In the genomic region with DNA sequence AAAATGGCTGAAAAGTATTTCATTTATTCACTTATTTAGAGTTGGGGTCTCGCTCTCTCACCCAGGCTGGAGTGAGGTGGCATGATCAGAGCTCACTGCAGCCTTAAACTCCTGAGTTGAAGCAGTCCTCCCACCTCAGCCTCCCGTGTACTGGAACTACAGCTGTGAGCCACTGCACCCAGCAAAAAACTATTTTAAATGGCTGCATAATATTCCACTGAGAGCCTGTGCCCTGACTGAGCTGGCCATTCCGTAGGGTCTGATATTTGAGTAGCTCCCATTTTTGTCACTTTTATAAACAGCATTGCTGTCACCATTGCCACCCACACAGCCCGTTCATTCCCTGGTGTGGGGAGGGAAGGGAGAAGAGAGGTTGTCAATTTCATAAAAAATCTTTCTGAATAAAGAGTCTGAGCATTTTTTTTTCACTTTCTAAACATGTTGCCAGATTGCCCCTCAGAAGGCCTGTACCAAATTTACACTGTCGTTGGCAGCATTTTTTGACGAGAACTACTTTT, we compare ENCODE assay signal across 15 cellular contexts. TPM values are rescaled to one million over a fixed set of nuclear protein-coding genes. Genes with fewer than 3 reads are reported as not detected.
A peak's percentile ranks its signal among the peaks of the same experiment; 100 is the strongest.
DNase-seq lines count a peak whose midpoint lies in the region; ATAC-seq and TF ChIP-seq lines count a peak whose summit lies in the region.
"Had no signal": no experiment of that assay in that cellular context is flagged by ENCODE, and none has a peak within 500 bp of the region (broad histone marks: within the 10 kb centered on the region; RNA-seq: fewer than 3 reads in every experiment).

No MANE protein-coding gene starts in this region.

- no peaks in the 10 kb centered on the region for H4K20me1 ChIP-seq in H9 (ENCODE audit: control insufficient read depth, insufficient read depth, insufficient read length)

- no peak overlapping the region for H2BK15ac ChIP-seq in H9 (ENCODE audit: low read depth, low read length)

- H3K4me1 Mint-ChIP-seq in H9 = peaks cover 32 to 43% of the 10 kb centered on the region in 2 experiments
- peaks cover 45 to 49% of the 10 kb centered on the region in 2 donors for H3K4me1 Mint-ChIP-seq in immature natural killer cell
- H3K4me1 Mint-ChIP-seq in stimulated activated effector memory CD8-positive, alpha-beta T cell treated with anti-CD3 and anti-CD28 coated beads, Interleukin-12 subunit alpha, Interleukin-12 subunit beta, amount 100 ng/mL, for 72 hours = peaks cover 49% of the 10 kb centered on the region
- H3K4me1 Mint-ChIP-seq in activated T-cell treated with anti-CD3 and anti-CD28 coated beads, Interleukin-2, amount 50 U/mL, for 4 hours (ENCODE audit: low read depth) = peaks cover 30% of the 10 kb centered on the region

- H3K23me2 ChIP-seq in H9 (ENCODE audit: insufficient read length, low read depth, low read length, poor library complexity, severe bottlenecking) = no peaks in the 10 kb centered on the region

- no peak overlapping the region for H3K56ac ChIP-seq in H9 (ENCODE audit: insufficient read length, low read depth, low read length)

- no peak overlapping the region for H3K23ac ChIP-seq in H9 (ENCODE audit: insufficient read length, low read depth, low read length)

- H3K9me3 ChIP-seq in H9 (ENCODE audit: control insufficient read depth, low read depth, low read length) = no peaks in the 10 kb centered on the region
- H3K9me3 ChIP-seq: tibial nerve had no signal

- H3T11ph ChIP-seq in H9 (ENCODE audit: low read length) = no peak overlapping the region

- H3K4me2 ChIP-seq in H9 (ENCODE audit: insufficient read depth, insufficient read length, low read length) = no peak overlapping the region

- H2AK5ac ChIP-seq in H9 (ENCODE audit: insufficient read length, low read length) = no peak overlapping the region

- H3K18ac ChIP-seq in H9 (ENCODE audit: insufficient read length, low read depth, low read length) = no peak overlapping the region

- no peak overlapping the region for H3K4ac ChIP-seq in H9 (ENCODE audit: low read depth, low read length)

- CTCF ChIA-PET in RWPE1 (lab: Yijun Ruan, JAX) = interaction anchor here (0.7 kb wide), 1 partner anchor 49 kb away, joined by 7 read pairs; no protein-coding TSS in a partner anchor

- POLR2A ChIA-PET in RWPE1 (lab: Yijun Ruan, JAX; ENCODE audit: low non-redundant PET) = interaction anchor here (0.5 kb wide), 1 partner anchor 53 kb away, joined by 7 read pairs; no protein-coding TSS in a partner anchor

- WGBS in H9 (ENCODE audit: extremely low coverage, insufficient read length, low lambda C conversion rate) = no CpG with 5 or more reads among the region's 6 CpGs

- H2BK5ac ChIP-seq in H9 (ENCODE audit: insufficient read length, low read length) = no peak overlapping the region

- H2BK20ac ChIP-seq in H9 (ENCODE audit: low read depth, low read length, poor library complexity, severe bottlenecking) = no peak overlapping the region

- no peak overlapping the region for H2BK120ac ChIP-seq in H9 (ENCODE audit: low read depth, low read length, poor library complexity, severe bottlenecking)

- no peak overlapping the region for H4K5ac ChIP-seq in H9 (ENCODE audit: insufficient read length, low read depth, low read length)

- H3K4me3 Mint-ChIP-seq in H9 (no peak overlapping the region), immature natural killer cell (peak overlapping the region; percentile 6 to 82 (median 50))
- H3K4me3 Mint-ChIP-seq in stimulated activated effector memory CD8-positive, alpha-beta T cell treated with anti-CD3 and anti-CD28 coated beads, Interleukin-12 subunit alpha, Interleukin-12 subunit beta, amount 100 ng/mL, for 72 hours = peak overlapping the region; percentile 61
- no peak overlapping the region for H3K4me3 Mint-ChIP-seq in activated T-cell treated with anti-CD3 and anti-CD28 coated beads, Interleukin-2, amount 50 U/mL, for 4 hours
- H3K4me3 Mint-ChIP-seq: activated naive CD8-positive, alpha-beta T cell treated with anti-CD3 and anti-CD28 coated beads for 36 hours had no signal

- no peak for TF ChIP-seq CTCF in H9 (conservative IDR thresholded peaks at IDR 0.05)
- no peak for TF ChIP-seq CTCF in RWPE1 (conservative IDR thresholded peaks at IDR 0.05; ENCODE audit: low read depth)

- H3K9me3 Mint-ChIP-seq in H9 (no peaks in the 10 kb centered on the region; a peak in 1 of 5 replicates), immature natural killer cell (no peaks in the 10 kb centered on the region)
- no peaks in the 10 kb centered on the region for H3K9me3 Mint-ChIP-seq in stimulated activated effector memory CD8-positive, alpha-beta T cell treated with anti-CD3 and anti-CD28 coated beads, Interleukin-12 subunit alpha, Interleukin-12 subunit beta, amount 100 ng/mL, for 72 hours
- H3K9me3 Mint-ChIP-seq in activated T-cell treated with anti-CD3 and anti-CD28 coated beads, Interleukin-2, amount 50 U/mL, for 4 hours = no peaks in the 10 kb centered on the region
- H3K9me3 Mint-ChIP-seq: activated naive CD8-positive, alpha-beta T cell treated with anti-CD3 and anti-CD28 coated beads for 36 hours had no signal

- DNase-seq in H9 (no peak), RWPE1 (ENCODE audit: low spot score) (no peak), immature natural killer cell (no peak), NCI-H446 (lab: John Stamatoyannopoulos, UW) (no peak)
- DNase-seq in stimulated activated effector memory CD8-positive, alpha-beta T cell treated with anti-CD3 and anti-CD28 coated beads, Interleukin-12 subunit alpha, Interleukin-12 subunit beta, amount 100 ng/mL, for 72 hours (ENCODE audit: low spot score in 2 of 2) = no peak
- DNase-seq in activated T-cell treated with anti-CD3 and anti-CD28 coated beads, Interleukin-2, amount 50 U/mL, for 4 hours = no peak
- DNase-seq: activated CD8-positive, alpha-beta memory T cell treated with anti-CD3 and anti-CD28 coated beads, Interleukin-2, amount 50 U/mL, for 4 hours; activated naive CD8-positive, alpha-beta T cell treated with anti-CD3 and anti-CD28 coated beads for 36 hours; caudate nucleus; COR-L47; GDM1; NCI-H1092 treated with DMSO at 0.1 percent for 48 hours had no signal

- H3K79me2 ChIP-seq in H9 (ENCODE audit: insufficient read depth, low read length) = no peaks in the 10 kb centered on the region

- H4K8ac ChIP-seq in H9 (replicated peaks; ENCODE audit: insufficient read length, low read depth, low read length) = no peak overlapping the region

- H3K27ac ChIP-seq in H9 (ENCODE audit: insufficient read length, low read depth, low read length) (no peak overlapping the region), RWPE1 (peak overlapping the region; percentile 97)

- no peak for ATAC-seq in stimulated activated effector memory CD8-positive, alpha-beta T cell treated with anti-CD3 and anti-CD28 coated beads, Interleukin-12 subunit alpha, Interleukin-12 subunit beta, amount 100 ng/mL, for 72 hours
- no peak for ATAC-seq in activated T-cell treated with anti-CD3 and anti-CD28 coated beads, Interleukin-2, amount 50 U/mL, for 4 hours
- ATAC-seq in GM18868 (IDR thresholded peaks at IDR 0.05; ENCODE audit: unreplicated experiment) (no peak), HG03521 (IDR thresholded peaks at IDR 0.05; ENCODE audit: unreplicated experiment) (no peak)

- H3K4me1 ChIP-seq in H9 (ENCODE audit: insufficient read depth, low read length) = peaks cover 4% of the 10 kb centered on the region; the same call in 1 of the 2 replicates

- H3K27me3 Mint-ChIP-seq in H9 (ENCODE audit: low read depth) (peaks cover 10% of the 10 kb centered on the region), immature natural killer cell (ENCODE audit: low read depth in 3 of 3) (peaks cover 7 to 9% (median 7%) of the 10 kb centered on the region in 3 donors)
- peaks cover 21% of the 10 kb centered on the region for H3K27me3 Mint-ChIP-seq in activated T-cell treated with anti-CD3 and anti-CD28 coated beads, Interleukin-2, amount 50 U/mL, for 4 hours (ENCODE audit: low read depth)

- no peaks in the 10 kb centered on the region for H3K27me3 ChIP-seq in H9 (ENCODE audit: insufficient read depth, low read length)
- H3K27me3 ChIP-seq: tibial nerve had no signal

- H3K36me3 Mint-ChIP-seq in H9 (ENCODE audit: insufficient read depth in 1 of 3, low read depth in 3 of 3) (no peaks in the 10 kb centered on the region), immature natural killer cell (no peaks in the 10 kb centered on the region)
- H3K36me3 Mint-ChIP-seq in stimulated activated effector memory CD8-positive, alpha-beta T cell treated with anti-CD3 and anti-CD28 coated beads, Interleukin-12 subunit alpha, Interleukin-12 subunit beta, amount 100 ng/mL, for 72 hours = peaks cover 5% of the 10 kb centered on the region
- H3K36me3 Mint-ChIP-seq in activated T-cell treated with anti-CD3 and anti-CD28 coated beads, Interleukin-2, amount 50 U/mL, for 4 hours (ENCODE audit: insufficient read depth) = no peaks in the 10 kb centered on the region
- H3K36me3 Mint-ChIP-seq: activated naive CD8-positive, alpha-beta T cell treated with anti-CD3 and anti-CD28 coated beads for 36 hours had no signal

- H2AFZ ChIP-seq in H9 (ENCODE audit: low read length) = no peak overlapping the region

- no peak overlapping the region for H3K9ac ChIP-seq in H9 (ENCODE audit: extremely low read depth, insufficient read length, low read length)

- no peak overlapping the region for H4K91ac ChIP-seq in H9 (ENCODE audit: insufficient read length, low read depth, low read length)

- H3K27ac Mint-ChIP-seq in H9 = no peak overlapping the region
- peak overlapping the region; percentile 93 to 98 (median 97) for H3K27ac Mint-ChIP-seq in immature natural killer cell
- peak overlapping the region; percentile 73 for H3K27ac Mint-ChIP-seq in stimulated activated effector memory CD8-positive, alpha-beta T cell treated with anti-CD3 and anti-CD28 coated beads, Interleukin-12 subunit alpha, Interleukin-12 subunit beta, amount 100 ng/mL, for 72 hours
- H3K27ac Mint-ChIP-seq: activated naive CD8-positive, alpha-beta T cell treated with anti-CD3 and anti-CD28 coated beads for 36 hours had no signal

- H3K79me1 ChIP-seq in H9 (ENCODE audit: insufficient read depth, low read depth, low read length, poor library complexity, severe bottlenecking) = no peaks in the 10 kb centered on the region

- no peak overlapping the region for H3K14ac ChIP-seq in H9 (ENCODE audit: insufficient read depth, low read length)

- H2BK12ac ChIP-seq in H9 (ENCODE audit: insufficient read length, low read depth, low read length) = peak overlapping the region; percentile 35

RNA-seq across cellular contexts. Expression of a gene that starts 7.0 kb away (rescaled TPM):
- 3.5 and 5.0 TPM in 2 replicates for total RNA-seq in H9 (2021)
- 10 to 100 TPM in 2 of 3 donors, 1 to 10 TPM in 1; 5.1 to 13.6 (median 12.2) TPM for polyA plus RNA-seq in immature natural killer cell
- total RNA-seq in activated T-cell treated with anti-CD3 and anti-CD28 coated beads, Interleukin-2, amount 50 U/mL, for 4 hours = 1 to 10 TPM; 2.7 to 4.1 (median 3.2) TPM

Comparison
In these comparisons a context has a peak if more than half of its experiments do, and no peak if none do; other contexts are left out.
1. H3K27ac Mint-ChIP-seq: peak in immature natural killer cell (6 of 6) and stimulated activated effector memory CD8-positive, alpha-beta T cell treated with anti-CD3 and anti-CD28 coated beads, Interleukin-12 subunit alpha, Interleukin-12 subunit beta, amount 100 ng/mL, for 72 hours (single experiment); none in H9 (0 of 3).
2. H3K4me3 Mint-ChIP-seq: peak in immature natural killer cell (5 of 5) and stimulated activated effector memory CD8-positive, alpha-beta T cell treated with anti-CD3 and anti-CD28 coated beads, Interleukin-12 subunit alpha, Interleukin-12 subunit beta, amount 100 ng/mL, for 72 hours (single experiment); none in H9 (0 of 2) and activated T-cell treated with anti-CD3 and anti-CD28 coated beads, Interleukin-2, amount 50 U/mL, for 4 hours (single experiment).